In the genomic region with DNA sequence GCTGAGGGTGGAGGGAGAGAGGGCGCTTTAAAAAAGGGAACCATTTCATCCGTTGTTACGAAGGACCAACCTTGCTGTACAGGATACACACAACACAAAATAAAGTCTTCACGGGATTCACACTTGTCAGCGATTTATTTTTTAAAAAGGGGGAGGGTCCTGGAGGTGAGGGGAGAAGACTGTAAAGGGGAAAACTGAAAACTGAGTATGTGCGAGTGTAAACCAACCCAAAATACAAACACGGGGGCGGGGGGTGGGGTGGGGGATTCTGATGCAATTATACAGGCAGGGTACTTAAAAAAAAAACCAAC, we compare ENCODE assay signal across 8 cellular contexts. TPM values are rescaled to one million over a fixed set of nuclear protein-coding genes. Genes with fewer than 3 reads are reported as not detected.
DNase-seq lines count a peak whose midpoint lies in the region; ATAC-seq lines count a peak whose summit lies in the region.

No MANE protein-coding gene starts in this region.

- no peaks in the 10 kb centered on the region for H3K27me3 Mint-ChIP-seq in naive thymus-derived CD8-positive, alpha-beta T cell

- POLR2A ChIA-PET in naive thymus-derived CD8-positive, alpha-beta T cell (lab: Charles Lee): interaction anchor here (0.6 to 1.8 kb wide), 7 partner anchors 19 to 168 kb away, joined by 3 to 8 read pairs (median 5); a partner anchor contains a TSS

- H4K20me1 ChIP-seq in Karpas-422 (ENCODE audit: insufficient read depth, low read depth, low read length): no peaks in the 10 kb centered on the region

- H3K9me3 ChIP-seq in Karpas-422 (ENCODE audit: low read length): no peaks in the 10 kb centered on the region

- H3K9me2 ChIP-seq in Karpas-422 (replicated peaks; ENCODE audit: insufficient read depth, low read length): no peaks in the 10 kb centered on the region

- peak overlapping the region; percentile 81; the same call in 1 of the 2 replicates for H2AFZ ChIP-seq in Karpas-422 (ENCODE audit: low read length)

- no peaks in the 10 kb centered on the region for H3K27me3 ChIP-seq in Karpas-422 (ENCODE audit: low read length)

- no peaks in the 10 kb centered on the region for H3K9me3 Mint-ChIP-seq in naive thymus-derived CD8-positive, alpha-beta T cell

- H3K4me3 Mint-ChIP-seq in naive thymus-derived CD8-positive, alpha-beta T cell: peak overlapping the region; percentile 89 to 98 (median 93)

- H3K4me2 ChIP-seq in Karpas-422 (ENCODE audit: low read depth, low read length, poor library complexity, severe bottlenecking): peak overlapping the region; percentile 98

- H3K27ac Mint-ChIP-seq in naive thymus-derived CD8-positive, alpha-beta T cell: peak overlapping the region; percentile 97 to 100 (median 99)

- peak overlapping the region; percentile 79 for H3K9ac ChIP-seq in Karpas-422 (ENCODE audit: low read length)

- ATAC-seq in naive thymus-derived CD8-positive, alpha-beta T cell: peak in 1 of 2 donors; percentile 40

- peaks cover 36% of the 10 kb centered on the region for H3K79me2 ChIP-seq in Karpas-422 (ENCODE audit: low read length)

- H3K36me3 Mint-ChIP-seq in naive thymus-derived CD8-positive, alpha-beta T cell: peaks cover 8 to 42% (median 9%) of the 10 kb centered on the region in 3 donors

- peaks cover 6% of the 10 kb centered on the region; the same call in 1 of the 2 replicates for H3K36me3 ChIP-seq in Karpas-422 (ENCODE audit: insufficient read depth, low read length)

- peak overlapping the region; percentile 71 for H3K4me3 ChIP-seq in Karpas-422 (ENCODE audit: low read length)

- H3K4me1 Mint-ChIP-seq in naive thymus-derived CD8-positive, alpha-beta T cell: peaks cover 24 to 45% (median 40%) of the 10 kb centered on the region in 4 donors

- peak; percentile 75 for DNase-seq in NOMO-1 treated with DMSO at 0.1 percent for 48 hours (lab: John Stamatoyannopoulos, UW; ENCODE audit: unreplicated experiment)
- no peak for DNase-seq in NOMO-1 (lab: John Stamatoyannopoulos, UW; ENCODE audit: unreplicated experiment in 2 of 2)
- no peak for DNase-seq in Karpas-422
- DNase-seq in dedifferentiated amniotic fluid mesenchymal stem cell (ENCODE audit: extremely low spot score): peak; percentile 16
- no peak for DNase-seq in naive thymus-derived CD8-positive, alpha-beta T cell
- no peak for DNase-seq in nucleus accumbens (lab: John Stamatoyannopoulos, UW)
- no peak for DNase-seq in ecto neural progenitor cell (ENCODE audit: low spot score)
- no peak for DNase-seq in stimulated activated CD8-positive, alpha-beta memory T cell treated with anti-CD3 and anti-CD28 coated beads, Interleukin-4, amount 100 ng/mL, for 48 hours

- H3K4me1 ChIP-seq in Karpas-422 (ENCODE audit: low read length): peaks cover 28% of the 10 kb centered on the region

- peak overlapping the region; percentile 95 for H3K27ac ChIP-seq in Karpas-422 (ENCODE audit: low read length)

RNA-seq across cellular contexts. Expression of a gene that starts 0.5 kb away (rescaled TPM):
- 35.1 and 47.5 TPM in 2 replicates for total RNA-seq in Karpas-422 (2014; rRNA removed; shearing (Covaris generic); ENCODE audit: low replicate concordance)
- 10 to 100 TPM; 47.5 to 49.5 TPM for total RNA-seq in naive thymus-derived CD8-positive, alpha-beta T cell
- 10 to 100 TPM; 29.2 to 39.5 (median 33.0) TPM for polyA plus RNA-seq in naive thymus-derived CD8-positive, alpha-beta T cell

RNA-seq across cellular contexts. Expression of a gene that starts 19.9 kb away (rescaled TPM):
- 9.6 and 20.2 TPM in 2 replicates for total RNA-seq in Karpas-422 (2014; rRNA removed; shearing (Covaris generic); ENCODE audit: low replicate concordance)
- total RNA-seq in naive thymus-derived CD8-positive, alpha-beta T cell: under 1 TPM; 0.14 to 0.18 TPM
- not detected for polyA plus RNA-seq in naive thymus-derived CD8-positive, alpha-beta T cell

RNA-seq across cellular contexts. Expression of a gene that starts 41.0 kb away (rescaled TPM):
- total RNA-seq in Karpas-422 (2014; rRNA removed; shearing (Covaris generic); ENCODE audit: low replicate concordance): not detected in 2 replicates
- total RNA-seq in naive thymus-derived CD8-positive, alpha-beta T cell: under 1 TPM; 0.33 to 0.52 TPM
- 1 to 10 TPM in 1 of 3 donors, under 1 TPM in 2; 0.23 to 1.2 (median 0.49) TPM for polyA plus RNA-seq in naive thymus-derived CD8-positive, alpha-beta T cell

RNA-seq across cellular contexts. Expression of a gene that starts 41.5 kb away (rescaled TPM):
- total RNA-seq in Karpas-422 (2014; rRNA removed; shearing (Covaris generic); ENCODE audit: low replicate concordance): 29.6 and 42.6 TPM in 2 replicates
- 100 to 1,000 TPM; 130 to 134 TPM for total RNA-seq in naive thymus-derived CD8-positive, alpha-beta T cell
- 10 to 100 TPM in 2 of 3 donors, 1 to 10 TPM in 1; 1.5 to 28.5 (median 10.5) TPM for polyA plus RNA-seq in naive thymus-derived CD8-positive, alpha-beta T cell

RNA-seq across cellular contexts. Expression of a gene that starts 47.5 kb away (rescaled TPM):
- 0.61 and 1.0 TPM in 2 replicates for total RNA-seq in Karpas-422 (2014; rRNA removed; shearing (Covaris generic); ENCODE audit: low replicate concordance)
- 1 to 10 TPM; 3.0 to 3.3 TPM for total RNA-seq in naive thymus-derived CD8-positive, alpha-beta T cell
- polyA plus RNA-seq in naive thymus-derived CD8-positive, alpha-beta T cell: under 1 TPM in 1 of 3 donors, not detected in 2; 0.29 TPM

Comparison
In these comparisons a context has a peak if more than half of its experiments do, and no peak if none do; other contexts are left out.
1. DNase-seq: peak in NOMO-1 treated with DMSO at 0.1 percent for 48 hours (single experiment) and dedifferentiated amniotic fluid mesenchymal stem cell (single experiment); none in NOMO-1 (0 of 2), Karpas-422 (single experiment), naive thymus-derived CD8-positive, alpha-beta T cell (0 of 10), nucleus accumbens (0 of 56), ecto neural progenitor cell (single experiment) and stimulated activated CD8-positive, alpha-beta memory T cell treated with anti-CD3 and anti-CD28 coated beads, Interleukin-4, amount 100 ng/mL, for 48 hours (single experiment).